ENCODE assay signal across 1 cellular context in the genomic region with DNA sequence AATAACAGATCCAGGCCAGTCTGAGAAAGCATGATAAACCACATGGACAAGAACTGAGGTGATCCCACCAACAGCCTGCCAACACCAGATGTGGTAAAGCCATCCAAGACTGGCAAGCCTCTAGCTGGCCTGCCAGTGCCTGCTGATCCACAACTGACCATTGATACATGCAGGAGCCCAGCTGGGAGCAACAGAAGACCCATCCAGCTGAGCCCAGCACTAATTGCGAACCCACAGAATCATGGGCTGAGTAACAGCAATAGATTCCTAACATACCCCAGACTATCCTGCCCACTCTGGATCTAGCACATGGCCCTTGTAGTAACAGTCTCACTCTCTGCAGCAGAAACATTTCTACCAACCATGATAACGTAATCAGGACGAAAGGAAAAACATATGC.
TF ChIP-seq lines count a peak whose summit lies in the region.

No MANE protein-coding gene starts in this region.

TF ChIP-seq in IMR-90, 13 proteins besides CTCF, POLR2A, EP300 and RAD21 (continued from another document):
- TF ChIP-seq CHD1 (IDR thresholded peaks at IDR 0.05; ENCODE audit: low read depth, low read length) (no peak), FOS (IDR thresholded peaks at IDR 0.05; ENCODE audit: low read depth, low read length) (no peak), BHLHE40 (IDR thresholded peaks at IDR 0.05; ENCODE audit: low read depth, low read length) (no peak), MXI1 (IDR thresholded peaks at IDR 0.05; ENCODE audit: borderline replicate concordance, low read depth, low read length) (no peak), CEBPB (IDR thresholded peaks at IDR 0.05; ENCODE audit: low read depth, low read length) (no peak), MAZ (IDR thresholded peaks at IDR 0.05; ENCODE audit: borderline replicate concordance, low read depth, low read length) (no peak), NFE2L2 (IDR thresholded peaks at IDR 0.05; ENCODE audit: low read depth, low read length) (no peak), USF2 (IDR thresholded peaks at IDR 0.05; ENCODE audit: low read depth, low read length) (no peak), MAFK (IDR thresholded peaks at IDR 0.05; ENCODE audit: low read depth, low read length) (no peak), SMC3 (IDR thresholded peaks at IDR 0.05; ENCODE audit: low read depth, low read length) (no peak)
